ENCODE assay signal across 1 cellular context in genomic region chr10:76080991-76081390, GRCh38.
TF ChIP-seq lines count a peak whose summit lies in the region.

No MANE protein-coding gene starts in this region.

TF ChIP-seq in IMR-90, 13 proteins besides CTCF, POLR2A, EP300 and RAD21:
- TF ChIP-seq MAZ (IDR thresholded peaks at IDR 0.05; ENCODE audit: borderline replicate concordance, low read depth, low read length) (no peak), CHD1 (IDR thresholded peaks at IDR 0.05; ENCODE audit: low read depth, low read length) (no peak), FOS (IDR thresholded peaks at IDR 0.05; ENCODE audit: low read depth, low read length) (no peak), NFE2L2 (IDR thresholded peaks at IDR 0.05; ENCODE audit: low read depth, low read length) (no peak), MXI1 (IDR thresholded peaks at IDR 0.05; ENCODE audit: borderline replicate concordance, low read depth, low read length) (no peak), RCOR1 (IDR thresholded peaks at IDR 0.05; ENCODE audit: insufficient replicate concordance, low read length) (no peak), ELK1 (IDR thresholded peaks at IDR 0.05; ENCODE audit: borderline replicate concordance, low read depth, low read length) (no peak), RFX5 (IDR thresholded peaks at IDR 0.05; ENCODE audit: low read depth, low read length) (no peak), MAFK (IDR thresholded peaks at IDR 0.05; ENCODE audit: low read depth, low read length) (no peak), SMC3 (IDR thresholded peaks at IDR 0.05; ENCODE audit: low read depth, low read length) (no peak), CEBPB (IDR thresholded peaks at IDR 0.05; ENCODE audit: low read depth, low read length) (no peak), USF2 (IDR thresholded peaks at IDR 0.05; ENCODE audit: low read depth, low read length) (no peak), BHLHE40 (IDR thresholded peaks at IDR 0.05; ENCODE audit: low read depth, low read length) (no peak)
TF ChIP-seq in IMR-90: peak in this region for 0.
